In the genomic region with DNA sequence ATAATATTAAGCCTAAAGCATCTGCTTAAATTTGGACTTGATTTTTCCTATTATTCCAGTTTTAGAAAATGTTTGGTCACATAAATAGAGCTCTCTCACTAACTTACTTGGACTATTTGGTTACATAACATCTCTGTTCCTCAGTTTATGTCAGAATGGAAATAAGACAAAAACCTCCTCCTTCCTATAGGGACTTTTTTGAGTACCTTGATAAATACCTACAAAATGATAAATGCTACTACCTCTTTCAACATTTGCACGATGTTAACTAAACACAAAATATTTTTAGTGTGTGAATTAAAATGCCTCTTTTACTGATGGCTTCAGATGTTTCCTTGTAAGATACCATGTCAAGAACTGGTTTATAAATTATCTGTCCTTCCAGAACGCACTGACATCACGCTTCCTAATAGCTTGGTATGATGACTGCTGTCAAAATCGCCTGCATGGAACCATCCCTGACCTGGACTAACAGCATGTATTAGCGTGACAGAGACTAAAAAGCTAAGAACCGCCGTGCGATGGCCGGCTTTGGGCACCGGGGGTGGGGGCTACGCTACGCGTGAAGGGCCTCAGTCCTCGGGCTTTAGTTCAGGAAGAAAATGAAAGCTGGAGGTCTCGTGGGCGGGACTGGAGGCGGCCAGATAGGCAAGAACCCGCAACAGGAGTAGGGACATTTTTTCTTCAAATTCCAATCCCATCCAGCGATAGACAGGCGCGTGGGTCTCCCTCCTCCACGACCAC, we compare ENCODE assay signal across 8 cellular contexts.
DNase-seq lines count a peak whose midpoint lies in the region; ATAC-seq and TF ChIP-seq lines count a peak whose summit lies in the region.

No MANE protein-coding gene starts in this region.

- H3K4me1 ChIP-seq in KMS-11 (ENCODE audit: low read depth, poor library complexity, severe bottlenecking) (no peaks in the 10 kb centered on the region), smooth muscle cell (ENCODE audit: low read depth) (no peaks in the 10 kb centered on the region)

- H3K36me3 ChIP-seq in KMS-11 (ENCODE audit: insufficient read depth) (no peaks in the 10 kb centered on the region), smooth muscle cell (ENCODE audit: low read depth) (no peaks in the 10 kb centered on the region)

- H4K20me1 ChIP-seq in KMS-11 (ENCODE audit: insufficient read depth), result no peaks in the 10 kb centered on the region
- no peaks in the 10 kb centered on the region for H4K20me1 ChIP-seq in smooth muscle cell (ENCODE audit: low read depth)

- no peaks in the 10 kb centered on the region for H3K79me2 ChIP-seq in KMS-11 (ENCODE audit: insufficient read depth, low read depth)
- H3K79me2 ChIP-seq in smooth muscle cell (ENCODE audit: low read depth), result no peaks in the 10 kb centered on the region

- ATAC-seq in HG02852 (IDR thresholded peaks at IDR 0.05; ENCODE audit: unreplicated experiment), result no peak

- peak overlapping the region; percentile 58; the same call in 1 of the 2 replicates for H3K9ac ChIP-seq in KMS-11
- peak overlapping the region; percentile 49 for H3K9ac ChIP-seq in smooth muscle cell (ENCODE audit: low read depth)

- peak overlapping the region; percentile 73; the same call in 1 of the 2 replicates for H2AFZ ChIP-seq in KMS-11 (ENCODE audit: low read depth)
- H2AFZ ChIP-seq in smooth muscle cell (ENCODE audit: low read depth), result peak overlapping the region; percentile 86

- H3K27me3 ChIP-seq in KMS-11 (ENCODE audit: insufficient read depth, low read depth) (no peaks in the 10 kb centered on the region), smooth muscle cell (ENCODE audit: low read depth) (peaks cover 15% of the 10 kb centered on the region)

- H3K4me3 ChIP-seq in KMS-11 (IDR thresholded peaks at IDR 0.05; ENCODE audit: insufficient read depth, low read depth, low read length), result no peak overlapping the region
- H3K4me3 ChIP-seq in iPS-18c (ENCODE audit: insufficient read depth, low read depth, low read length), result peak overlapping the region; percentile 84
- H3K4me3 ChIP-seq in smooth muscle cell, result peak overlapping the region; percentile 80

- H3K4me2 ChIP-seq in KMS-11, result peak overlapping the region; percentile 84
- peak overlapping the region; percentile 95 for H3K4me2 ChIP-seq in smooth muscle cell

- DNase-seq in NCI-H2107 treated with DMSO at 0.1 percent for 48 hours (lab: John Stamatoyannopoulos, UW; ENCODE audit: unreplicated experiment), result peak; percentile 35
- no peak for DNase-seq in NCI-H2107 (lab: John Stamatoyannopoulos, UW)
- peak; percentile 11 for DNase-seq in amniotic epithelial cell (ENCODE audit: low read depth)
- no peak for DNase-seq in smooth muscle cell (lab: John Stamatoyannopoulos, UW; ENCODE audit: unreplicated experiment)
- no peak for DNase-seq in HT-29 (ENCODE audit: low spot score)

- H3K9me3 ChIP-seq in iPS-18c (ENCODE audit: control insufficient read depth, insufficient read depth, low read length) (no peaks in the 10 kb centered on the region), smooth muscle cell (replicated peaks; ENCODE audit: low read depth) (no peaks in the 10 kb centered on the region)

- H3K27ac ChIP-seq in KMS-11 (no peak overlapping the region), smooth muscle cell (ENCODE audit: low read depth) (no peak overlapping the region)

- 7% methylated on average over 22 of the region's 22 CpGs for WGBS in smooth muscle cell (ENCODE audit: low lambda C conversion rate)

- no peak for TF ChIP-seq CTCF in KMS-11 (conservative IDR thresholded peaks at IDR 0.05; ENCODE audit: low read depth, low read length)
- no peak for TF ChIP-seq CTCF in smooth muscle cell (IDR thresholded peaks at IDR 0.05; ENCODE audit: borderline replicate concordance, insufficient read depth, poor library complexity, severe bottlenecking)

- no peaks in the 10 kb centered on the region for H3F3A ChIP-seq in smooth muscle cell (ENCODE audit: low read depth)

Comparison
In these comparisons a context has a peak if more than half of its experiments do, and no peak if none do; other contexts are left out.
1. DNase-seq: peak in NCI-H2107 treated with DMSO at 0.1 percent for 48 hours (single experiment) and amniotic epithelial cell (single experiment); none in NCI-H2107 (single experiment), smooth muscle cell (single experiment) and HT-29 (single experiment).